14 cellular contexts compared by ENCODE assay signal in the genomic region with DNA sequence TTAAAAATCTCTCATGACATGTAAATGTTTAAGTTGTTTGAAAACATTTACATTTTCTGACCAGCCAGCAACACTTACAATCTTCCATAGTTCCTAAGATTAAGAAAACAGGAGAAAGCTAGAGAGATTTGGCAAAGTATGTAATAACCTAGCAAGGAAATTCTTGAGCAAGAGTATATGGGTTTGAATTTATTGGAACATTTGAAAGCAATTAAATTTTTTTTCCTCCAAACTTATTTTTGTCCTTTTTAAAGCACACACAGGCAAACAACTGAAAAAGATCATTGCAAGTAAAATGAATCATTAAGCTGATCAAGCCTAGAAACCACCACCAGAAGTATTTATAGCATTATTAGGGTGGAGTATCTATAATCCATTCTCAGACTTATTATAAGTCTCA. TPM values are rescaled to one million over a fixed set of nuclear protein-coding genes. Genes with fewer than 3 reads are reported as not detected.
A peak's percentile ranks its signal among the peaks of the same experiment; 100 is the strongest.
DNase-seq lines count a peak whose midpoint lies in the region; ATAC-seq and TF ChIP-seq lines count a peak whose summit lies in the region.
"Had no signal": no experiment of that assay in that cellular context is flagged by ENCODE, and none has a peak within 500 bp of the region (broad histone marks: within the 10 kb centered on the region; RNA-seq: fewer than 3 reads in every experiment).

No MANE protein-coding gene starts in this region.

- H3K79me2 ChIP-seq in SU-DHL-6 (ENCODE audit: insufficient read depth, low read length) = no peaks in the 10 kb centered on the region

- intact Hi-C loops in A673 (cut with micrococcal nuclease; ENCODE audit: unreplicated experiment) = no loop called here
- intact Hi-C loops in prostate gland (cut with DNase I) = no loop called here

- H2BK120ac ChIP-seq in mesenchymal stem cell (ENCODE audit: low read depth, low read length) = no peak overlapping the region

- CTCF ChIA-PET in A673 (lab: Charles Lee) (no interaction called here), HEK293 (lab: Yijun Ruan, JAX) (interaction anchor here (0.6 to 0.7 kb wide), 3 partner anchors 17 to 1470 kb away, joined by 3 read pairs; no protein-coding TSS in a partner anchor)

- peaks cover 0 to 5% (median 0%) of the 10 kb centered on the region in 3 donors for H3K36me3 Mint-ChIP-seq in immature natural killer cell

- peaks cover 46% of the 10 kb centered on the region for H3K4me1 ChIP-seq in A673 (ENCODE audit: insufficient read depth, low read length, poor library complexity, severe bottlenecking)
- peaks cover 6% of the 10 kb centered on the region; the same call in 1 of the 2 replicates for H3K4me1 ChIP-seq in HEK293 (ENCODE audit: control insufficient read depth, insufficient read depth, low read length)
- peaks cover 4% of the 10 kb centered on the region for H3K4me1 ChIP-seq in mesenchymal stem cell (ENCODE audit: control insufficient read depth, insufficient read depth, low read depth, low read length)
- peaks cover 20% of the 10 kb centered on the region for H3K4me1 ChIP-seq in foreskin keratinocyte
- H3K4me1 ChIP-seq in prostate gland (replicated peaks) = peaks cover 3% of the 10 kb centered on the region

- peaks cover 39% of the 10 kb centered on the region for H3F3A ChIP-seq in SU-DHL-6 (ENCODE audit: insufficient read depth)

- H3K27me3 ChIP-seq in A673 (replicated peaks; ENCODE audit: insufficient read depth, low read depth, low read length, poor library complexity) (no peaks in the 10 kb centered on the region), SU-DHL-6 (ENCODE audit: low read length) (no peaks in the 10 kb centered on the region), mesenchymal stem cell (ENCODE audit: control insufficient read depth in 1 of 2, insufficient read depth in 1 of 2, low read length in 2 of 2) (no peaks in the 10 kb centered on the region), foreskin keratinocyte (no peaks in the 10 kb centered on the region), prostate gland (replicated peaks; ENCODE audit: insufficient read depth) (no peaks in the 10 kb centered on the region)

- H3K4me2 ChIP-seq in SU-DHL-6 (ENCODE audit: low read depth, low read length, poor library complexity, severe bottlenecking) (no peak overlapping the region), mesenchymal stem cell (ENCODE audit: low read length, poor library complexity, severe bottlenecking) (no peak overlapping the region)

- no peak for DNase-seq in A673 (ENCODE audit: low spot score)
- no peak for DNase-seq in mesenchymal stem cell
- no peak for DNase-seq in immature natural killer cell
- DNase-seq in foreskin keratinocyte = no peak
- no peak for DNase-seq in prostate gland (ENCODE audit: low spot score)
- DNase-seq: activated CD4-positive, alpha-beta T cell treated with anti-CD3 and anti-CD28 coated beads for 36 hours; left ventricle myocardium inferior; NCI-H146; NCI-H446; stimulated activated naive CD4-positive, alpha-beta T cell had no signal

- POLR2A ChIA-PET in A673 (lab: Charles Lee; ENCODE audit: low non-redundant PET) (no interaction called here), HEK293 (lab: Yijun Ruan, JAX) (no interaction called here)

- no TSS peak for BruUV-seq in A673 (replicated peaks; lab: Mats Ljungman, UMichigan)

- H4K91ac ChIP-seq in mesenchymal stem cell (ENCODE audit: low read length) = no peak overlapping the region

- H3K9me3 ChIP-seq in A673 (ENCODE audit: low read depth, low read length, poor library complexity, severe bottlenecking) = no peaks in the 10 kb centered on the region
- H3K9me3 ChIP-seq in HEK293 (ENCODE audit: control insufficient read depth, insufficient read depth, low read depth, low read length) = no peaks in the 10 kb centered on the region
- H3K9me3 ChIP-seq in SU-DHL-6 (ENCODE audit: insufficient read depth, low read length) = no peaks in the 10 kb centered on the region
- H3K9me3 ChIP-seq in mesenchymal stem cell (ENCODE audit: control insufficient read depth, low read length) = no peaks in the 10 kb centered on the region
- H3K9me3 ChIP-seq in prostate gland = no peaks in the 10 kb centered on the region
- H3K9me3 ChIP-seq: left ventricle myocardium inferior had no signal

- peaks cover 15 to 17% of the 10 kb centered on the region in 2 donors for H3K4me1 Mint-ChIP-seq in immature natural killer cell

- H3K18ac ChIP-seq in mesenchymal stem cell (ENCODE audit: low read depth in 1 of 2, low read length in 2 of 2) = no peak overlapping the region

- H2BK12ac ChIP-seq in mesenchymal stem cell (ENCODE audit: low read length in 2 of 2) = no peak overlapping the region

- no peak overlapping the region for H2AK5ac ChIP-seq in mesenchymal stem cell (ENCODE audit: low read length, severe bottlenecking)

- H3K4me3 ChIP-seq in A673 (ENCODE audit: low read depth, low read length, poor library complexity, severe bottlenecking) (no peak overlapping the region), HEK293 (ENCODE audit: low read depth, low read length) (no peak overlapping the region), SU-DHL-6 (ENCODE audit: insufficient read depth, low read length, poor library complexity, severe bottlenecking) (no peak overlapping the region), mesenchymal stem cell (ENCODE audit: insufficient read depth in 1 of 2, low read depth in 1 of 2, low read length in 2 of 2) (no peak overlapping the region), prostate gland (no peak overlapping the region)
- H3K4me3 ChIP-seq: left ventricle myocardium inferior had no signal

- peaks cover 0 to 4% (median 0%) of the 10 kb centered on the region in 3 donors for H3K27me3 Mint-ChIP-seq in immature natural killer cell (ENCODE audit: low read depth in 3 of 3)
- H3K27me3 Mint-ChIP-seq: activated CD4-positive, alpha-beta T cell treated with anti-CD3 and anti-CD28 coated beads for 36 hours had no signal

- H3K27ac ChIP-seq in A673 (ENCODE audit: low read depth, low read length, poor library complexity, severe bottlenecking) (peak overlapping the region; percentile 52), HEK293 (ENCODE audit: extremely low read depth, low read depth, low read length) (no peak overlapping the region), SU-DHL-6 (ENCODE audit: low read depth, low read length) (peak overlapping the region; percentile 28; the same call in 1 of the 2 replicates), mesenchymal stem cell (ENCODE audit: low read length, poor library complexity, severe bottlenecking) (no peak overlapping the region), foreskin keratinocyte (no peak overlapping the region), prostate gland (no peak overlapping the region)
- H3K27ac ChIP-seq: left ventricle myocardium inferior had no signal

- H3K36me3 ChIP-seq in A673 (ENCODE audit: insufficient read depth, low read length, poor library complexity, severe bottlenecking) = no peaks in the 10 kb centered on the region
- H3K36me3 ChIP-seq in HEK293 (ENCODE audit: control insufficient read depth in 2 of 2, insufficient read depth in 1 of 2, low read length in 2 of 2) = no peaks in the 10 kb centered on the region
- no peaks in the 10 kb centered on the region for H3K36me3 ChIP-seq in SU-DHL-6 (ENCODE audit: low read length)
- H3K36me3 ChIP-seq in mesenchymal stem cell (ENCODE audit: control insufficient read depth in 1 of 2, insufficient read depth in 2 of 2, low read depth in 1 of 2, low read length in 2 of 2) = no peaks in the 10 kb centered on the region
- no peaks in the 10 kb centered on the region for H3K36me3 ChIP-seq in prostate gland
- H3K36me3 ChIP-seq: left ventricle myocardium inferior had no signal

- H3K23ac ChIP-seq in mesenchymal stem cell (ENCODE audit: low read length in 2 of 2) = no peak overlapping the region

- H2BK5ac ChIP-seq in mesenchymal stem cell (ENCODE audit: low read depth, low read length, poor library complexity, severe bottlenecking) = no peak overlapping the region

- H4K20me1 ChIP-seq in SU-DHL-6 (ENCODE audit: low read depth, low read length) = no peaks in the 10 kb centered on the region

- H3K14ac ChIP-seq in mesenchymal stem cell (ENCODE audit: low read length in 2 of 2) = no peak overlapping the region

- no peaks in the 10 kb centered on the region for H3K9me2 ChIP-seq in SU-DHL-6 (replicated peaks; ENCODE audit: insufficient read depth, low read length)

- no peak overlapping the region for H2AFZ ChIP-seq in SU-DHL-6 (ENCODE audit: low read depth, low read length, severe bottlenecking)
- no peak overlapping the region for H2AFZ ChIP-seq in mesenchymal stem cell (ENCODE audit: low read depth, low read length)

- ATAC-seq in GM21723 (IDR thresholded peaks at IDR 0.05; ENCODE audit: unreplicated experiment) = no peak
- ATAC-seq in foreskin keratinocyte = no peak
- ATAC-seq: activated CD4-positive, alpha-beta T cell treated with anti-CD3 and anti-CD28 coated beads for 36 hours had no signal

- no peak overlapping the region for H2BK15ac ChIP-seq in mesenchymal stem cell (ENCODE audit: low read depth, poor library complexity, severe bottlenecking)

- no peak overlapping the region for H3K27ac Mint-ChIP-seq in immature natural killer cell
- H3K27ac Mint-ChIP-seq: activated CD4-positive, alpha-beta T cell treated with anti-CD3 and anti-CD28 coated beads for 36 hours; T-helper 1 cell treated with Interleukin-12 subunit alpha and Interleukin-12 subunit beta and Interleukin-4 antibody, amounts not matched to agents 30 μg/mL and 1 μg/mL, for 36 hours had no signal

- H3K9ac ChIP-seq in SU-DHL-6 (ENCODE audit: low read length) = no peak overlapping the region
- H3K9ac ChIP-seq in mesenchymal stem cell (ENCODE audit: low read length) = peak overlapping the region; percentile 75

- TF ChIP-seq CTCF in A673 (conservative IDR thresholded peaks at IDR 0.05; ENCODE audit: low read depth, low read length) (no peak), HEK293 (tag by site-specific recombination; IDR thresholded peaks at IDR 0.05) (no peak), SU-DHL-6 (IDR thresholded peaks at IDR 0.05; ENCODE audit: insufficient read depth, low read length, poor library complexity, severe bottlenecking) (no peak), foreskin keratinocyte (conservative IDR thresholded peaks at IDR 0.05) (no peak), prostate gland (IDR thresholded peaks at IDR 0.05) (no peak)

- no peak overlapping the region for H3K4ac ChIP-seq in mesenchymal stem cell (ENCODE audit: low read depth in 1 of 2, low read length in 2 of 2)

- no peaks in the 10 kb centered on the region for H3K79me1 ChIP-seq in mesenchymal stem cell (replicated peaks; ENCODE audit: low read length, poor library complexity, severe bottlenecking)

- H3K4me3 Mint-ChIP-seq in immature natural killer cell = no peak overlapping the region
- H3K4me3 Mint-ChIP-seq: activated CD4-positive, alpha-beta T cell treated with anti-CD3 and anti-CD28 coated beads for 36 hours; T-helper 1 cell treated with Interleukin-12 subunit alpha and Interleukin-12 subunit beta and Interleukin-4 antibody, amounts not matched to agents 30 μg/mL and 1 μg/mL, for 36 hours had no signal

- H4K8ac ChIP-seq in mesenchymal stem cell (ENCODE audit: low read length) = no peak overlapping the region

- TF ChIP-seq POLR2A in prostate gland (IDR thresholded peaks at IDR 0.05) = no peak

- no peaks in the 10 kb centered on the region for H3K9me3 Mint-ChIP-seq in immature natural killer cell
- H3K9me3 Mint-ChIP-seq: T-helper 1 cell treated with Interleukin-12 subunit alpha and Interleukin-12 subunit beta and Interleukin-4 antibody, amounts not matched to agents 30 μg/mL and 1 μg/mL, for 36 hours had no signal

RNA-seq across cellular contexts. Expression of gene ZNF217, which starts 20.1 kb away (rescaled TPM):
- total RNA-seq in A673 (2021) = 27.0 and 37.7 TPM in 2 replicates
- 15.7 TPM for polyA plus RNA-seq in mesenchymal stem cell (2013, experiment 1 of 2)
- 16.6 TPM for polyA plus RNA-seq in mesenchymal stem cell (2013, experiment 2 of 2)
- 10 to 100 TPM in 2 of 3 donors, 1 to 10 TPM in 1; 10.0 to 33.5 (median 16.2) TPM for polyA plus RNA-seq in immature natural killer cell
- total RNA-seq in foreskin keratinocyte = 36.8 and 37.4 TPM in 2 replicates
- polyA plus RNA-seq in foreskin keratinocyte = 5.1 and 5.9 TPM in 2 replicates
- total RNA-seq in prostate gland = 10 to 100 TPM; 35.4 to 44.5 TPM

Comparison
In these comparisons a context has a peak if more than half of its experiments do, and no peak if none do; other contexts are left out.
1. H3K27ac ChIP-seq: peak in A673 (single experiment) and SU-DHL-6 (single experiment); none in HEK293 (single experiment), mesenchymal stem cell (single experiment), foreskin keratinocyte (single experiment) and prostate gland (0 of 2).